Comparison of ENCODE assay signal across 1 cellular context in the genomic region with DNA sequence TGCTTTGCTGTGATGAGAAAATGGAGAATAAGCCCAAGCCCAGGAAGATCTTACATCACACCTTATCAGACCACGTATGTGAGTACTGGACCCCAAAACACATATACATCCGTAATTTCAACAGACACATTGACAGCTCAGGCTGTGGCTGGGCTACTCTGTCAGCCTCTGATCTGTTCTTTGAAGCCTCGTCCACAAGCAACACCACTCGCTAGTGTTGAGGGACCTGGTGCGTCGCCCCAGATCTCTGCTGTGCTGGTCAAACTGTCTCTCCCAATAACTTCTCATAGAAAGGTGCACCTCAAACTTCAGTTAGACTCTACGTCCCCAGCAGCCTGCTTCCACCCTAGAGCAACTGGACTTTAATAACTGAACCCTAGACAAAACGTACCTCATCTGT.
TF ChIP-seq lines count a peak whose summit lies in the region.

No MANE protein-coding gene starts in this region.

TF ChIP-seq in GM23338, 12 proteins besides CTCF, POLR2A, EP300 and RAD21 (continued from another document):
- TF ChIP-seq, protein P1, sequence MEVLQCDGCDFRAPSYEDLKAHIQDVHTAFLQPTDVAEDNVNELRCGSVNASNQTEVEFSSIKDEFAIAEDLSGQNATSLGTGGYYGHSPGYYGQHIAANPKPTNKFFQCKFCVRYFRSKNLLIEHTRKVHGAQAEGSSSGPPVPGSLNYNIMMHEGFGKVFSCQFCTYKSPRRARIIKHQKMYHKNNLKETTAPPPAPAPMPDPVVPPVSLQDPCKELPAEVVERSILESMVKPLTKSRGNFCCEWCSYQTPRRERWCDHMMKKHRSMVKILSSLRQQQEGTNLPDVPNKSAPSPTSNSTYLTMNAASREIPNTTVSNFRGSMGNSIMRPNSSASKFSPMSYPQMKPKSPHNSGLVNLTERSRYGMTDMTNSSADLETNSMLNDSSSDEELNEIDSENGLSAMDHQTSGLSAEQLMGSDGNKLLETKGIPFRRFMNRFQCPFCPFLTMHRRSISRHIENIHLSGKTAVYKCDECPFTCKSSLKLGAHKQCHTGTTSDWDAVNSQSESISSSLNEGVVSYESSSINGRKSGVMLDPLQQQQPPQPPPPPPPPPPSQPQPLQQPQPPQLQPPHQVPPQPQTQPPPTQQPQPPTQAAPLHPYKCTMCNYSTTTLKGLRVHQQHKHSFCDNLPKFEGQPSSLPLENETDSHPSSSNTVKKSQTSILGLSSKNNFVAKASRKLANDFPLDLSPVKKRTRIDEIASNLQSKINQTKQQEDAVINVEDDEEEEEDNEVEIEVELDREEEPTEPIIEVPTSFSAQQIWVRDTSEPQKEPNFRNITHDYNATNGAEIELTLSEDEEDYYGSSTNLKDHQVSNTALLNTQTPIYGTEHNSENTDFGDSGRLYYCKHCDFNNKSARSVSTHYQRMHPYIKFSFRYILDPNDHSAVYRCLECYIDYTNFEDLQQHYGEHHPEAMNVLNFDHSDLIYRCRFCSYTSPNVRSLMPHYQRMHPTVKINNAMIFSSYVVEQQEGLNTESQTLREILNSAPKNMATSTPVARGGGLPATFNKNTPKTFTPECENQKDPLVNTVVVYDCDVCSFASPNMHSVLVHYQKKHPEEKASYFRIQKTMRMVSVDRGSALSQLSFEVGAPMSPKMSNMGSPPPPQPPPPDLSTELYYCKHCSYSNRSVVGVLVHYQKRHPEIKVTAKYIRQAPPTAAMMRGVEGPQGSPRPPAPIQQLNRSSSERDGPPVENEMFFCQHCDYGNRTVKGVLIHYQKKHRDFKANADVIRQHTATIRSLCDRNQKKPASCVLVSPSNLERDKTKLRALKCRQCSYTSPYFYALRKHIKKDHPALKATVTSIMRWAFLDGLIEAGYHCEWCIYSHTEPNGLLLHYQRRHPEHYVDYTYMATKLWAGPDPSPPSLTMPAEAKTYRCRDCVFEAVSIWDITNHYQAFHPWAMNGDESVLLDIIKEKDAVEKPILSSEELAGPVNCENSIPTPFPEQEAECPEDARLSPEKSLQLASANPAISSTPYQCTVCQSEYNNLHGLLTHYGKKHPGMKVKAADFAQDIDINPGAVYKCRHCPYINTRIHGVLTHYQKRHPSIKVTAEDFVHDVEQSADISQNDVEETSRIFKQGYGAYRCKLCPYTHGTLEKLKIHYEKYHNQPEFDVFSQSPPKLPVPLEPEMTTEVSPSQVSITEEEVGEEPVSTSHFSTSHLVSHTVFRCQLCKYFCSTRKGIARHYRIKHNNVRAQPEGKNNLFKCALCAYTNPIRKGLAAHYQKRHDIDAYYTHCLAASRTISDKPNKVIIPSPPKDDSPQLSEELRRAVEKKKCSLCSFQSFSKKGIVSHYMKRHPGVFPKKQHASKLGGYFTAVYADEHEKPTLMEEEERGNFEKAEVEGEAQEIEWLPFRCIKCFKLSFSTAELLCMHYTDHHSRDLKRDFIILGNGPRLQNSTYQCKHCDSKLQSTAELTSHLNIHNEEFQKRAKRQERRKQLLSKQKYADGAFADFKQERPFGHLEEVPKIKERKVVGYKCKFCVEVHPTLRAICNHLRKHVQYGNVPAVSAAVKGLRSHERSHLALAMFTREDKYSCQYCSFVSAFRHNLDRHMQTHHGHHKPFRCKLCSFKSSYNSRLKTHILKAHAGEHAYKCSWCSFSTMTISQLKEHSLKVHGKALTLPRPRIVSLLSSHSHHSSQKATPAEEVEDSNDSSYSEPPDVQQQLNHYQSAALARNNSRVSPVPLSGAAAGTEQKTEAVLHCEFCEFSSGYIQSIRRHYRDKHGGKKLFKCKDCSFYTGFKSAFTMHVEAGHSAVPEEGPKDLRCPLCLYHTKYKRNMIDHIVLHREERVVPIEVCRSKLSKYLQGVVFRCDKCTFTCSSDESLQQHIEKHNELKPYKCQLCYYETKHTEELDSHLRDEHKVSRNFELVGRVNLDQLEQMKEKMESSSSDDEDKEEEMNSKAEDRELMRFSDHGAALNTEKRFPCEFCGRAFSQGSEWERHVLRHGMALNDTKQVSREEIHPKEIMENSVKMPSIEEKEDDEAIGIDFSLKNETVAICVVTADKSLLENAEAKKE (CRISPR knock-in tag; IDR thresholded peaks at IDR 0.05): no peak
- TF ChIP-seq ZNF331 (CRISPR knock-in tag; IDR thresholded peaks at IDR 0.05; ENCODE audit: low read depth): no peak
- TF ChIP-seq NANOG (IDR thresholded peaks at IDR 0.05; ENCODE audit: borderline replicate concordance): no peak
- no peak for TF ChIP-seq EZH2phosphoT487 (IDR thresholded peaks at IDR 0.05; ENCODE audit: unreplicated experiment)
- TF ChIP-seq, protein P2, sequence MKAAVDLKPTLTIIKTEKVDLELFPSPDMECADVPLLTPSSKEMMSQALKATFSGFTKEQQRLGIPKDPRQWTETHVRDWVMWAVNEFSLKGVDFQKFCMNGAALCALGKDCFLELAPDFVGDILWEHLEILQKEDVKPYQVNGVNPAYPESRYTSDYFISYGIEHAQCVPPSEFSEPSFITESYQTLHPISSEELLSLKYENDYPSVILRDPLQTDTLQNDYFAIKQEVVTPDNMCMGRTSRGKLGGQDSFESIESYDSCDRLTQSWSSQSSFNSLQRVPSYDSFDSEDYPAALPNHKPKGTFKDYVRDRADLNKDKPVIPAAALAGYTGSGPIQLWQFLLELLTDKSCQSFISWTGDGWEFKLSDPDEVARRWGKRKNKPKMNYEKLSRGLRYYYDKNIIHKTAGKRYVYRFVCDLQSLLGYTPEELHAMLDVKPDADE (IDR thresholded peaks at IDR 0.05): no peak
- no peak for TF ChIP-seq EZH2 (IDR thresholded peaks at IDR 0.05; ENCODE audit: low read depth, unreplicated experiment)
